Comparison of ENCODE assay signal across 17 cellular contexts in genomic region chr7:111238891-111239290, GRCh38.
DNase-seq lines count a peak whose midpoint lies in the region; ATAC-seq, FAIRE-seq and TF ChIP-seq lines count a peak whose summit lies in the region.
"Had no signal": no experiment of that assay in that cellular context is flagged by ENCODE, and none has a peak within 500 bp of the region (broad histone marks: within the 10 kb centered on the region; RNA-seq: fewer than 3 reads in every experiment).

No MANE protein-coding gene starts in this region.

- no peak for TF ChIP-seq EP300 in A549 (IDR thresholded peaks at IDR 0.05)

- TF ChIP-seq RAD21 in A549 (conservative IDR thresholded peaks at IDR 0.05 in 1 of 2, IDR thresholded peaks at IDR 0.05 in 1 of 2): no peak

- H3K9me3 Mint-ChIP-seq in dendritic cell treated with granulocyte-macrophage colony-stimulating factor and Interleukin-4, amounts not matched to agents 40 ng/mL and 50 ng/mL, for 4 days: no peaks in the 10 kb centered on the region
- H3K9me3 Mint-ChIP-seq in activated CD8-positive, alpha-beta T cell treated with anti-CD3 and anti-CD28 coated beads for 36 hours: peaks cover 7% of the 10 kb centered on the region
- H3K9me3 Mint-ChIP-seq: activated T-helper 17 cell treated with anti-CD3 and anti-CD28 coated beads, Interleukin-2, amount 50 U/mL, for 72 hours had no signal

- DNase-seq in A549 (ENCODE audit: low read depth in 1 of 2, low spot score in 1 of 2) (no peak), NCI-H446 treated with DMSO at 0.1 percent for 48 hours (lab: John Stamatoyannopoulos, UW) (peak; percentile 44), lower lobe of right lung (no peak), Kasumi-1 (lab: John Stamatoyannopoulos, UW) (no peak), NCI-H226 (no peak), NCI-H1694 treated with DMSO at 0.1 percent for 48 hours (lab: John Stamatoyannopoulos, UW) (no peak)
- no peak for DNase-seq in activated CD8-positive, alpha-beta T cell treated with anti-CD3 and anti-CD28 coated beads for 36 hours
- DNase-seq: activated CD4-positive, alpha-beta T cell treated with anti-CD3 and anti-CD28 coated beads for 4 hours; EL; NCI-H1930; occipital lobe; stimulated activated CD4-positive, alpha-beta T cell treated with anti-CD3 and anti-CD28 coated beads, Interleukin-1b, Interleukin-23, amount 100 ng/mL, for 48 hours; SW 1271 had no signal

- WGBS in A549 (ENCODE audit: missing lambda C conversion rate): 83% methylated on average over 1 of the region's 1 CpG

- ATAC-seq in A549: no peak
- peak in 1 of 2 donors; percentile 31 for ATAC-seq in lower lobe of right lung
- ATAC-seq in activated CD8-positive, alpha-beta T cell treated with anti-CD3 and anti-CD28 coated beads for 36 hours: no peak
- ATAC-seq: activated T-helper 17 cell treated with anti-CD3 and anti-CD28 coated beads, Interleukin-2, amount 50 U/mL, for 72 hours; stimulated activated effector memory CD8-positive, alpha-beta T cell treated with anti-CD3 and anti-CD28 coated beads, Interleukin-12 subunit alpha, Interleukin-12 subunit beta, amount 100 ng/mL, for 72 hours had no signal

- intact Hi-C loops in dendritic cell treated with granulocyte-macrophage colony-stimulating factor and Interleukin-4, amounts not matched to agents 40 ng/mL and 50 ng/mL, for 4 days (cut with micrococcal nuclease): no loop called here
- intact Hi-C loops in lower lobe of right lung (cut with DNase I): no loop called here
- intact Hi-C loops in activated CD8-positive, alpha-beta T cell treated with anti-CD3 and anti-CD28 coated beads for 36 hours (cut with micrococcal nuclease): no loop called here

- POLR2A ChIA-PET in A549 (lab: Yijun Ruan, JAX): no interaction called here
- POLR2A ChIA-PET in activated CD8-positive, alpha-beta T cell treated with anti-CD3 and anti-CD28 coated beads for 36 hours (lab: Charles Lee): no interaction called here

- peaks cover 7% of the 10 kb centered on the region for H3K4me1 Mint-ChIP-seq in dendritic cell treated with granulocyte-macrophage colony-stimulating factor and Interleukin-4, amounts not matched to agents 40 ng/mL and 50 ng/mL, for 4 days (ENCODE audit: low read depth)
- peaks cover 8% of the 10 kb centered on the region for H3K4me1 Mint-ChIP-seq in activated CD8-positive, alpha-beta T cell treated with anti-CD3 and anti-CD28 coated beads for 36 hours (ENCODE audit: low read depth)
- H3K4me1 Mint-ChIP-seq: activated T-helper 17 cell treated with anti-CD3 and anti-CD28 coated beads, Interleukin-2, amount 50 U/mL, for 72 hours had no signal

- no peak for TF ChIP-seq POLR2A in A549 (IDR thresholded peaks at IDR 0.05; ENCODE audit: low read length)

- H3K27me3 Mint-ChIP-seq in dendritic cell treated with granulocyte-macrophage colony-stimulating factor and Interleukin-4, amounts not matched to agents 40 ng/mL and 50 ng/mL, for 4 days: no peaks in the 10 kb centered on the region
- no peaks in the 10 kb centered on the region for H3K27me3 Mint-ChIP-seq in activated CD8-positive, alpha-beta T cell treated with anti-CD3 and anti-CD28 coated beads for 36 hours
- H3K27me3 Mint-ChIP-seq: activated T-helper 17 cell treated with anti-CD3 and anti-CD28 coated beads, Interleukin-2, amount 50 U/mL, for 72 hours had no signal

- no peaks in the 10 kb centered on the region for H3K36me3 ChIP-seq in lower lobe of right lung
- H3K36me3 ChIP-seq: cardiac muscle cell had no signal

- no peak for FAIRE-seq in A549 (lab: Jason Lieb, UNC)

- CTCF ChIA-PET in A549 (lab: Yijun Ruan, JAX): no interaction called here
- CTCF ChIA-PET in activated CD8-positive, alpha-beta T cell treated with anti-CD3 and anti-CD28 coated beads for 36 hours (lab: Charles Lee): no interaction called here

- H3K27me3 ChIP-seq in lower lobe of right lung (ENCODE audit: low read depth): no peaks in the 10 kb centered on the region
- H3K27me3 ChIP-seq: cardiac muscle cell had no signal

- H3K4me3 ChIP-seq in A549: no peak overlapping the region
- H3K4me3 ChIP-seq in lower lobe of right lung: peak overlapping the region; percentile 13
- H3K4me3 ChIP-seq: cardiac muscle cell had no signal

- H3K9me3 ChIP-seq in A549: 0 out of 3 replicates have a peak, but pooled peaks cover 6% of the 10 kb centered on the region
- no peaks in the 10 kb centered on the region for H3K9me3 ChIP-seq in lower lobe of right lung

- H3K27ac Mint-ChIP-seq in dendritic cell treated with granulocyte-macrophage colony-stimulating factor and Interleukin-4, amounts not matched to agents 40 ng/mL and 50 ng/mL, for 4 days: peak overlapping the region; percentile 37
- H3K27ac Mint-ChIP-seq in activated CD8-positive, alpha-beta T cell treated with anti-CD3 and anti-CD28 coated beads for 36 hours: no peak overlapping the region
- H3K27ac Mint-ChIP-seq: activated T-helper 17 cell treated with anti-CD3 and anti-CD28 coated beads, Interleukin-2, amount 50 U/mL, for 72 hours; stimulated activated effector memory CD8-positive, alpha-beta T cell treated with anti-CD3 and anti-CD28 coated beads, Interleukin-12 subunit alpha, Interleukin-12 subunit beta, amount 100 ng/mL, for 72 hours had no signal

- no peak for TF ChIP-seq CTCF in A549 (IDR thresholded peaks at IDR 0.05)
- TF ChIP-seq CTCF in lower lobe of right lung (IDR thresholded peaks at IDR 0.05): no peak
- no peak for TF ChIP-seq CTCF in activated CD8-positive, alpha-beta T cell treated with anti-CD3 and anti-CD28 coated beads for 36 hours (IDR thresholded peaks at IDR 0.05)

- H3K27ac ChIP-seq in A549 (no peak overlapping the region), lower lobe of right lung (no peak overlapping the region)
- H3K27ac ChIP-seq: cardiac muscle cell had no signal

- H3K4me2 ChIP-seq in A549: peak overlapping the region; percentile 17; the same call in 2 of the 3 replicates

- H3K4me3 Mint-ChIP-seq in dendritic cell treated with granulocyte-macrophage colony-stimulating factor and Interleukin-4, amounts not matched to agents 40 ng/mL and 50 ng/mL, for 4 days: no peak overlapping the region
- no peak overlapping the region for H3K4me3 Mint-ChIP-seq in activated CD8-positive, alpha-beta T cell treated with anti-CD3 and anti-CD28 coated beads for 36 hours
- H3K4me3 Mint-ChIP-seq: activated T-helper 17 cell treated with anti-CD3 and anti-CD28 coated beads, Interleukin-2, amount 50 U/mL, for 72 hours; stimulated activated effector memory CD8-positive, alpha-beta T cell treated with anti-CD3 and anti-CD28 coated beads, Interleukin-12 subunit alpha, Interleukin-12 subunit beta, amount 100 ng/mL, for 72 hours had no signal

- H3K36me3 Mint-ChIP-seq in dendritic cell treated with granulocyte-macrophage colony-stimulating factor and Interleukin-4, amounts not matched to agents 40 ng/mL and 50 ng/mL, for 4 days (ENCODE audit: low read depth): no peaks in the 10 kb centered on the region
- peaks cover 9% of the 10 kb centered on the region for H3K36me3 Mint-ChIP-seq in activated CD8-positive, alpha-beta T cell treated with anti-CD3 and anti-CD28 coated beads for 36 hours (ENCODE audit: low read depth)
- H3K36me3 Mint-ChIP-seq: stimulated activated effector memory CD8-positive, alpha-beta T cell treated with anti-CD3 and anti-CD28 coated beads, Interleukin-12 subunit alpha, Interleukin-12 subunit beta, amount 100 ng/mL, for 72 hours had no signal

- H3K4me1 ChIP-seq in A549 (no peaks in the 10 kb centered on the region), lower lobe of right lung (peaks cover 5% of the 10 kb centered on the region)

TF ChIP-seq in A549, 52 proteins besides CTCF, POLR2A, EP300 and RAD21:
- TF ChIP-seq CHD2 (IDR thresholded peaks at IDR 0.05; ENCODE audit: low read length, partially characterized antibody): no peak
- no peak for TF ChIP-seq JUNB (IDR thresholded peaks at IDR 0.05)
- TF ChIP-seq, protein P1, sequence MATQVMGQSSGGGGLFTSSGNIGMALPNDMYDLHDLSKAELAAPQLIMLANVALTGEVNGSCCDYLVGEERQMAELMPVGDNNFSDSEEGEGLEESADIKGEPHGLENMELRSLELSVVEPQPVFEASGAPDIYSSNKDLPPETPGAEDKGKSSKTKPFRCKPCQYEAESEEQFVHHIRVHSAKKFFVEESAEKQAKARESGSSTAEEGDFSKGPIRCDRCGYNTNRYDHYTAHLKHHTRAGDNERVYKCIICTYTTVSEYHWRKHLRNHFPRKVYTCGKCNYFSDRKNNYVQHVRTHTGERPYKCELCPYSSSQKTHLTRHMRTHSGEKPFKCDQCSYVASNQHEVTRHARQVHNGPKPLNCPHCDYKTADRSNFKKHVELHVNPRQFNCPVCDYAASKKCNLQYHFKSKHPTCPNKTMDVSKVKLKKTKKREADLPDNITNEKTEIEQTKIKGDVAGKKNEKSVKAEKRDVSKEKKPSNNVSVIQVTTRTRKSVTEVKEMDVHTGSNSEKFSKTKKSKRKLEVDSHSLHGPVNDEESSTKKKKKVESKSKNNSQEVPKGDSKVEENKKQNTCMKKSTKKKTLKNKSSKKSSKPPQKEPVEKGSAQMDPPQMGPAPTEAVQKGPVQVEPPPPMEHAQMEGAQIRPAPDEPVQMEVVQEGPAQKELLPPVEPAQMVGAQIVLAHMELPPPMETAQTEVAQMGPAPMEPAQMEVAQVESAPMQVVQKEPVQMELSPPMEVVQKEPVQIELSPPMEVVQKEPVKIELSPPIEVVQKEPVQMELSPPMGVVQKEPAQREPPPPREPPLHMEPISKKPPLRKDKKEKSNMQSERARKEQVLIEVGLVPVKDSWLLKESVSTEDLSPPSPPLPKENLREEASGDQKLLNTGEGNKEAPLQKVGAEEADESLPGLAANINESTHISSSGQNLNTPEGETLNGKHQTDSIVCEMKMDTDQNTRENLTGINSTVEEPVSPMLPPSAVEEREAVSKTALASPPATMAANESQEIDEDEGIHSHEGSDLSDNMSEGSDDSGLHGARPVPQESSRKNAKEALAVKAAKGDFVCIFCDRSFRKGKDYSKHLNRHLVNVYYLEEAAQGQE (IDR thresholded peaks at IDR 0.05): no peak
- TF ChIP-seq ZFP36 (IDR thresholded peaks at IDR 0.05; ENCODE audit: borderline replicate concordance, partially characterized antibody): no peak
- TF ChIP-seq RFX5 (IDR thresholded peaks at IDR 0.05): no peak
- no peak for TF ChIP-seq HDAC2 (IDR thresholded peaks at IDR 0.05)
- TF ChIP-seq FOSL2 (IDR thresholded peaks at IDR 0.05): no peak
- TF ChIP-seq FOSL2 (CRISPR knock-in tag; IDR thresholded peaks at IDR 0.05): no peak
